12 cellular contexts compared by ENCODE assay signal in the genomic region with DNA sequence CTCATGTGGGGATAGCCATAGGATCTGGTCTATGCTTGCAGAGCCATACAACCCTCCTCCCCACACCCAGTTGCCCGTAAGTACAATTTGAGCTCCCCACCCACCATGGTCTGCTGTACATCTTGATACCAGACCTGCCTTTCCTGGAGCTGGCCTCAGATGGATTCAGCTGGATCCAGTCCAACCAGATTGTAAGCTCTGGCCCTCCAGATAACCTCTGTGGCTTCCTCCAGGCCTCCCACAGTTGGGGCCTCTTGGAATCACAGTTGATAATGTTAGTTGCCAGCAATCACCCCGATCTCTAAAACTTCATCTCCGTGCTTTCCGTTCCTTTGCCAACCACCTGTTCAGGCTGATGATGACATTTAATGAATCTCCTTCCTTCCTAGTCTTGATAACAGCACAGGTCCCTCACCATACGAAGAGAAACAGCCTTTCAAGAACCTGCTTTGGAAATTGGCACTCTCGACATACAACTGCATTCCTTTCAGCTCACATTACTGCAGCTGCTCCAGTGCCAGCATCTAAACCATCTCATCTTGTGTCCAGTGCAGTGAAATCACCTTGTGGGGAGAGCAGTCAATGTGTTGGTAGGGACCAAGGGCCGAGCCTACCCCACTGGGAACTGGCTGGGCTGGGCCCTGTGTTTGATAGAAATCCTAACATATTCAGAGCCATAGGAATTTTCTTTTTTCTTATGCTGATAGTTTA. TPM values are rescaled to one million over a fixed set of nuclear protein-coding genes. Genes with fewer than 3 reads are reported as not detected.
DNase-seq lines count a peak whose midpoint lies in the region; TF ChIP-seq lines count a peak whose summit lies in the region.
"Had no signal": no experiment of that assay in that cellular context is flagged by ENCODE, and none has a peak within 500 bp of the region (broad histone marks: within the 10 kb centered on the region; RNA-seq: fewer than 3 reads in every experiment).

No MANE protein-coding gene starts in this region.

- H3K4me3 Mint-ChIP-seq in activated CD4-positive, alpha-beta memory T cell treated with anti-CD3 and anti-CD28 coated beads, Interleukin-2, amount 10 ng/mL, durations not matched to agents 7 days and 5 days = no peak overlapping the region
- H3K4me3 Mint-ChIP-seq: neural crest cell had no signal

- H3K18ac ChIP-seq in neuronal stem cell (ENCODE audit: low read length) = no peak overlapping the region

- peaks cover 0 to 2% of the 10 kb centered on the region in 2 donors for H3K36me3 ChIP-seq in neuronal stem cell (replicated peaks in 1 of 2; ENCODE audit: control insufficient read depth in 2 of 2, insufficient read depth in 2 of 2, low read length in 2 of 2)

- H3K79me1 ChIP-seq in neuronal stem cell (ENCODE audit: low read depth, low read length) = no peaks in the 10 kb centered on the region

- whole genome bisulfite sequencing in neuronal stem cell (ENCODE audit: extremely low coverage in 2 of 2, insufficient read length in 2 of 2, insufficient replicate concordance in 1 of 2), 2 donors = no CpG with 5 or more reads among the region's 7 CpGs

- H3K27me3 Mint-ChIP-seq in activated CD4-positive, alpha-beta memory T cell treated with anti-CD3 and anti-CD28 coated beads, Interleukin-2, amount 10 ng/mL, durations not matched to agents 7 days and 5 days = no peaks in the 10 kb centered on the region

- no peak overlapping the region for H3K27ac ChIP-seq in neuronal stem cell (replicated peaks; ENCODE audit: low read length)

- no peak overlapping the region for H3K4me2 ChIP-seq in neuronal stem cell (ENCODE audit: insufficient read depth, low read length, poor library complexity, severe bottlenecking)

- no peak overlapping the region for H3K27ac Mint-ChIP-seq in activated CD4-positive, alpha-beta memory T cell treated with anti-CD3 and anti-CD28 coated beads, Interleukin-2, amount 10 ng/mL, durations not matched to agents 7 days and 5 days

- H3K4me1 ChIP-seq in neuronal stem cell (ENCODE audit: control insufficient read depth in 2 of 2, insufficient read depth in 1 of 2, low read depth in 1 of 2, low read length in 2 of 2) = peaks cover 0 to 2% of the 10 kb centered on the region in 2 donors

- H3K4me1 Mint-ChIP-seq in activated CD4-positive, alpha-beta memory T cell treated with anti-CD3 and anti-CD28 coated beads, Interleukin-2, amount 10 ng/mL, durations not matched to agents 7 days and 5 days = peaks cover 6% of the 10 kb centered on the region

- no peaks in the 10 kb centered on the region for H3K27me3 ChIP-seq in neuronal stem cell (ENCODE audit: control insufficient read depth in 3 of 3, insufficient read depth in 3 of 3, low read depth in 1 of 3, low read length in 3 of 3)

- no peaks in the 10 kb centered on the region for H3K9me3 Mint-ChIP-seq in activated CD4-positive, alpha-beta memory T cell treated with anti-CD3 and anti-CD28 coated beads, Interleukin-2, amount 10 ng/mL, durations not matched to agents 7 days and 5 days
- H3K9me3 Mint-ChIP-seq: neural crest cell had no signal

- peak overlapping the region; percentile 10 for H2AFZ ChIP-seq in neuronal stem cell (ENCODE audit: low read length)

- peaks cover 0 to 2% of the 10 kb centered on the region in 2 donors for H3K9me3 ChIP-seq in neuronal stem cell (replicated peaks in 1 of 2; ENCODE audit: control insufficient read depth in 2 of 2, insufficient read depth in 1 of 2, low read depth in 1 of 2, low read length in 2 of 2)

- DNase-seq in DMS79 treated with DMSO at 0.1 percent for 48 hours (lab: John Stamatoyannopoulos, UW) = peak; percentile 10
- no peak for DNase-seq in DMS79 (lab: John Stamatoyannopoulos, UW)
- peak; percentile 19 for DNase-seq in M059J (ENCODE audit: low read depth)
- DNase-seq in erythroblast (lab: John Stamatoyannopoulos, UW) = peak; percentile 79 to 90
- no peak for DNase-seq in neuronal stem cell (ENCODE audit: low spot score)
- DNase-seq in activated CD4-positive, alpha-beta memory T cell treated with anti-CD3 and anti-CD28 coated beads, Interleukin-2, amount 10 ng/mL, durations not matched to agents 7 days and 5 days = no peak
- no peak for DNase-seq in HCEC 1CT
- DNase-seq in effector CD4-positive, alpha-beta T cell = no peak
- DNase-seq: 8988T; NCI-H1048; stimulated activated naive CD4-positive, alpha-beta T cell treated with Interleukin-2 at 50 U/mL for 16 hours had no signal

- H2BK5ac ChIP-seq in neuronal stem cell (ENCODE audit: low read length) = no peak overlapping the region

- no peak overlapping the region for H3K14ac ChIP-seq in neuronal stem cell (ENCODE audit: low read length)

- no peak overlapping the region for H3K9ac ChIP-seq in neuronal stem cell (ENCODE audit: low read depth, low read length, poor library complexity)

- no peak overlapping the region for H2BK15ac ChIP-seq in neuronal stem cell (ENCODE audit: low read length)

- H2AK5ac ChIP-seq in neuronal stem cell (ENCODE audit: low read depth, low read length) = no peak overlapping the region

- H3K23ac ChIP-seq in neuronal stem cell (ENCODE audit: low read depth, low read length, poor library complexity) = no peak overlapping the region

- H2BK12ac ChIP-seq in neuronal stem cell (ENCODE audit: low read length) = no peak overlapping the region

- CTCF ChIA-PET in activated CD4-positive, alpha-beta memory T cell treated with anti-CD3 and anti-CD28 coated beads, Interleukin-2, amount 10 ng/mL, durations not matched to agents 7 days and 5 days (lab: Charles Lee) = interaction anchor here (0.5 to 6.3 kb wide), 12 partner anchors 8 to 998 kb away, joined by 3 to 58 read pairs (median 6); no protein-coding TSS in a partner anchor

- H3K4me3 ChIP-seq in neuronal stem cell (ENCODE audit: low read length in 2 of 2) = no peak overlapping the region

- no peak overlapping the region for H4K91ac ChIP-seq in neuronal stem cell (ENCODE audit: low read depth, low read length, poor library complexity)

- H3K4ac ChIP-seq in neuronal stem cell (ENCODE audit: low read length) = no peak overlapping the region

- no peak overlapping the region for H4K8ac ChIP-seq in neuronal stem cell (ENCODE audit: low read depth, low read length)

- H3K36me3 Mint-ChIP-seq in activated CD4-positive, alpha-beta memory T cell treated with anti-CD3 and anti-CD28 coated beads, Interleukin-2, amount 10 ng/mL, durations not matched to agents 7 days and 5 days (ENCODE audit: low read depth) = no peaks in the 10 kb centered on the region

- no peak overlapping the region for H2BK120ac ChIP-seq in neuronal stem cell (ENCODE audit: low read depth, low read length)

- POLR2A ChIA-PET in activated CD4-positive, alpha-beta memory T cell treated with anti-CD3 and anti-CD28 coated beads, Interleukin-2, amount 10 ng/mL, durations not matched to agents 7 days and 5 days (lab: Charles Lee) = interaction anchor here (1.3 to 1.6 kb wide), 2 partner anchors 16 to 612 kb away, joined by 6 to 7 read pairs; no protein-coding TSS in a partner anchor

- no peak for TF ChIP-seq POLR2A in erythroblast (IDR thresholded peaks at IDR 0.05; ENCODE audit: low read length)

RNA-seq across cellular contexts. Expression of gene FOXO1, which starts 15.1 kb away (rescaled TPM):
- 3.6 and 6.8 TPM in 2 replicates for total RNA-seq in M059J (2014; rRNA removed; shearing (Covaris generic))
- polyA plus RNA-seq in neuronal stem cell (2013, experiment 1 of 2) = 4.0 TPM
- polyA plus RNA-seq in neuronal stem cell (2013, experiment 2 of 2) = 4.4 TPM
- total RNA-seq in activated CD4-positive, alpha-beta memory T cell treated with anti-CD3 and anti-CD28 coated beads, Interleukin-2, amount 10 ng/mL, durations not matched to agents 7 days and 5 days = 10 to 100 TPM; 31.6 to 32.2 TPM

Comparison
In these comparisons a context has a peak if more than half of its experiments do, and no peak if none do; other contexts are left out.
1. DNase-seq: peak in DMS79 treated with DMSO at 0.1 percent for 48 hours (single experiment), M059J (single experiment) and erythroblast (2 of 2); none in DMS79 (single experiment), neuronal stem cell (single experiment), activated CD4-positive, alpha-beta memory T cell treated with anti-CD3 and anti-CD28 coated beads, Interleukin-2, amount 10 ng/mL, durations not matched to agents 7 days and 5 days (single experiment), HCEC 1CT (single experiment) and effector CD4-positive, alpha-beta T cell (single experiment).